8 cellular contexts compared by ENCODE assay signal in the genomic region with DNA sequence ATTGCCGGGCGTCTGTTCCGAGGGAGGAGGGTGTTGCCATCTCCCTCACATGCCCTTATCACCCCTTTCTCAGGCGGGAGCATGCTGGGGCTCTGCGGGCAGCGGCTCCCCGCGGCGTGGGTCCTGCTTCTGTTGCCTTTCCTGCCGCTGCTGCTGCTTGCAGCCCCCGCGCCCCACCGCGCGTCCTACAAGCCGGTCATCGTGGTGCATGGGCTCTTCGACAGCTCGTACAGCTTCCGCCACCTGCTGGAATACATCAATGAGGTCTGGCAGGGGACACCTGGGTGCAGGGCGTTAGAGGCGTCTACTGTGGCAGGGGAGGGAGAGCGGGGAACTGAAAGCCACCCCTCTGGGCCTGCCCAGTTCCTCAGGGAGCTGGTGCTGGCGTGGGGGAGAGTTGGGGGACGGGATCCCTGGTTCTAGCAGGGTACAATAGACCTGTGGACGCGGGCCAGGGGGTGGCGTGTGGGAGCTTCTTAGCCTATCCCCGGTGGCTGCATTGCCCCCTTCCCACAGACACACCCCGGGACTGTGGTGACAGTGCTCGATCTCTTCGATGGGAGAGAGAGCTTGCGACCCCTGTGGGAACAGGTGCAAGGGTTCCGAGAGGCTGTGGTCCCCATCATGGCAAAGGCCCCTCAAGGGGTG. TPM values are rescaled to one million over a fixed set of nuclear protein-coding genes. Genes with fewer than 3 reads are reported as not detected.
A peak's percentile ranks its signal among the peaks of the same experiment; 100 is the strongest.
DNase-seq lines count a peak whose midpoint lies in the region; ATAC-seq, FAIRE-seq and TF ChIP-seq lines count a peak whose summit lies in the region.

No MANE protein-coding gene starts in this region.

- H3K4me1 ChIP-seq in ACC112 (ENCODE audit: control insufficient read depth, insufficient read depth, low read length, unreplicated experiment), result peaks cover 23% of the 10 kb centered on the region
- peaks cover 0 to 5% (median 4%) of the 10 kb centered on the region in 3 donors for H3K4me1 ChIP-seq in pancreas

- peak overlapping the region; percentile 77 for H2AFZ ChIP-seq in ACC112 (ENCODE audit: low read length, unreplicated experiment)

- 3 to 5% methylated on average over 28 to 34 of the region's 34 CpGs for WGBS in pancreas, 2 donors

- in situ Hi-C loops in SK-MEL-5 (cut with HindIII; ENCODE audit: low pct_unique_long_range_greater_than_20kb, low sequenced_read_pairs), result no loop called here

- peak overlapping the region; percentile 75 for H3K27ac ChIP-seq in ACC112 (ENCODE audit: low read depth, low read length)
- peak overlapping the region; percentile 62 to 76 (median 72) for H3K27ac ChIP-seq in pancreas

- no peaks in the 10 kb centered on the region for H3K27me3 Mint-ChIP-seq in activated naive CD8-positive, alpha-beta T cell

- ATAC-seq in GM18867 (IDR thresholded peaks at IDR 0.05; ENCODE audit: unreplicated experiment) (peak; percentile 51), pancreas (peak; percentile 84 to 92 (median 90)), GM21786 (IDR thresholded peaks at IDR 0.05; ENCODE audit: unreplicated experiment) (no peak)

- no peak for FAIRE-seq in pancreas (lab: Jason Lieb, UNC)

- no peaks in the 10 kb centered on the region for H3K9me3 ChIP-seq in pancreas

- peaks cover 20% of the 10 kb centered on the region for H3K79me2 ChIP-seq in ACC112 (ENCODE audit: control insufficient read depth, insufficient read depth, low read length, unreplicated experiment)

- H3K36me3 Mint-ChIP-seq in activated naive CD8-positive, alpha-beta T cell, result peaks cover 12% of the 10 kb centered on the region

- intact Hi-C loops in head of caudate nucleus (cut with DNase I), result loop anchor here (2.0 kb wide), 1 partner anchor 28 kb away; no protein-coding TSS in a partner anchor
- intact Hi-C loops in pancreas (cut with DNase I), result no loop called here

- peak overlapping the region; percentile 96 for H3K27ac Mint-ChIP-seq in activated naive CD8-positive, alpha-beta T cell

- TF ChIP-seq CTCF in pancreas (IDR thresholded peaks at IDR 0.05), result peak; percentile 9 to 47 (median 32)

- peak overlapping the region; percentile 99 for H3K4me3 Mint-ChIP-seq in activated naive CD8-positive, alpha-beta T cell

- H3K4me1 Mint-ChIP-seq in activated naive CD8-positive, alpha-beta T cell (ENCODE audit: low read depth), result peaks cover 53% of the 10 kb centered on the region

- no peaks in the 10 kb centered on the region for H3K9me3 Mint-ChIP-seq in activated naive CD8-positive, alpha-beta T cell (ENCODE audit: low read depth)

- H3K27me3 ChIP-seq in ACC112 (ENCODE audit: insufficient read depth, low read length), result no peaks in the 10 kb centered on the region
- H3K27me3 ChIP-seq in pancreas, result no peaks in the 10 kb centered on the region

- DNase-seq in LHCN-M2 (ENCODE audit: low read depth) (peak; percentile 67), SK-MEL-5 (ENCODE audit: low read depth, low spot score) (peak; percentile 64), head of caudate nucleus (peak in 39 of 42 donors; percentile 31 to 78 (median 57)), pancreas (peak; percentile 68 to 88 (median 75))

- H3K4me3 ChIP-seq in ACC112 (ENCODE audit: low read depth, low read length) (peak overlapping the region; percentile 96), pancreas (peak overlapping the region; percentile 59 to 79 (median 66))

- H3K36me3 ChIP-seq in ACC112 (ENCODE audit: insufficient read depth, low read length) (peaks cover 12% of the 10 kb centered on the region; the same call in 1 of the 2 replicates), pancreas (peaks cover 0 to 4% (median 0%) of the 10 kb centered on the region in 3 donors)

RNA-seq across cellular contexts. Expression of a gene that starts 0.7 kb away (rescaled TPM):
- total RNA-seq in LHCN-M2 (2014; rRNA removed) (15.5 and 19.3 TPM in 2 replicates), pancreas (10 to 100 TPM in 1 of 6 donors, 1 to 10 TPM in 5; 5.6 to 13.9 (median 8.0) TPM)
- 8.9 TPM for polyA plus RNA-seq in LHCN-M2 (2012)
- 73.5 and 109 TPM in 2 replicates for total RNA-seq in SK-MEL-5 (2014; rRNA removed; shearing (Covaris generic))
- polyA plus RNA-seq in SK-MEL-5 (2015; cell fraction: cytosol; rRNA removed), result 70.6 and 76.0 TPM in 2 replicates
- polyA plus RNA-seq in SK-MEL-5 (2015; cell fraction: nucleus; rRNA removed), result 63.7 and 199 TPM in 2 replicates
- polyA plus RNA-seq in pancreas, result 10 to 100 TPM in 1 of 2 donors, 1 to 10 TPM in 1; 9.2 to 12.2 TPM

RNA-seq across cellular contexts. Expression of a gene that starts 2.9 kb away (rescaled TPM):
- total RNA-seq in LHCN-M2 (2014; rRNA removed) (0.06 TPM in 1 of 2 replicates, not detected in the other), pancreas (under 1 TPM; 0.08 to 0.69 (median 0.37) TPM)
- 0.29 TPM for polyA plus RNA-seq in LHCN-M2 (2012)
- 0.16 and 0.21 TPM in 2 replicates for total RNA-seq in SK-MEL-5 (2014; rRNA removed; shearing (Covaris generic))
- 1.7 and 5.4 TPM in 2 replicates for polyA plus RNA-seq in SK-MEL-5 (2015; cell fraction: cytosol; rRNA removed)
- polyA plus RNA-seq in SK-MEL-5 (2015; cell fraction: nucleus; rRNA removed), result 8.7 and 9.8 TPM in 2 replicates
- polyA plus RNA-seq in pancreas, result 1 to 10 TPM; 3.3 to 5.8 TPM

RNA-seq across cellular contexts. Expression of a gene that starts 9.8 kb away (rescaled TPM):
- 1.3 and 2.4 TPM in 2 replicates for total RNA-seq in LHCN-M2 (2014; rRNA removed)
- polyA plus RNA-seq in LHCN-M2 (2012), result 1.1 TPM
- 11.4 and 15.0 TPM in 2 replicates for total RNA-seq in SK-MEL-5 (2014; rRNA removed; shearing (Covaris generic))
- 9.7 and 13.9 TPM in 2 replicates for polyA plus RNA-seq in SK-MEL-5 (2015; cell fraction: cytosol; rRNA removed)
- polyA plus RNA-seq in SK-MEL-5 (2015; cell fraction: nucleus; rRNA removed), result 97.7 and 128 TPM in 2 replicates
- total RNA-seq in pancreas, result 10 to 100 TPM in 1 of 6 donors, 1 to 10 TPM in 5; 2.2 to 10.8 (median 5.4) TPM
- 10 to 100 TPM; 23.1 to 46.8 TPM for polyA plus RNA-seq in pancreas

RNA-seq across cellular contexts. Expression of a gene that starts 21.2 kb away (rescaled TPM):
- 80.3 and 87.0 TPM in 2 replicates for total RNA-seq in LHCN-M2 (2014; rRNA removed)
- 95.4 TPM for polyA plus RNA-seq in LHCN-M2 (2012)
- 77.8 and 85.2 TPM in 2 replicates for total RNA-seq in SK-MEL-5 (2014; rRNA removed; shearing (Covaris generic))
- polyA plus RNA-seq in SK-MEL-5 (2015; cell fraction: cytosol; rRNA removed), result 132 and 145 TPM in 2 replicates
- polyA plus RNA-seq in SK-MEL-5 (2015; cell fraction: nucleus; rRNA removed), result 40.4 and 42.1 TPM in 2 replicates
- total RNA-seq in pancreas, result 10 to 100 TPM; 10.1 to 28.1 (median 15.7) TPM
- 10 to 100 TPM; 19.6 to 24.5 TPM for polyA plus RNA-seq in pancreas

RNA-seq across cellular contexts. Expression of a gene that starts 23.6 kb away (rescaled TPM):
- total RNA-seq in LHCN-M2 (2014; rRNA removed), result 43.5 and 55.3 TPM in 2 replicates
- 70.3 TPM for polyA plus RNA-seq in LHCN-M2 (2012)
- total RNA-seq in SK-MEL-5 (2014; rRNA removed; shearing (Covaris generic)), result 23.9 and 29.5 TPM in 2 replicates
- polyA plus RNA-seq in SK-MEL-5 (2015; cell fraction: cytosol; rRNA removed), result 34.4 and 38.4 TPM in 2 replicates
- 5.7 and 7.5 TPM in 2 replicates for polyA plus RNA-seq in SK-MEL-5 (2015; cell fraction: nucleus; rRNA removed)
- 10 to 100 TPM; 16.1 to 28.5 (median 23.2) TPM for total RNA-seq in pancreas
- 10 to 100 TPM; 29.0 to 41.4 TPM for polyA plus RNA-seq in pancreas
